ENCODE assay signal across 29 cellular contexts in the genomic region with DNA sequence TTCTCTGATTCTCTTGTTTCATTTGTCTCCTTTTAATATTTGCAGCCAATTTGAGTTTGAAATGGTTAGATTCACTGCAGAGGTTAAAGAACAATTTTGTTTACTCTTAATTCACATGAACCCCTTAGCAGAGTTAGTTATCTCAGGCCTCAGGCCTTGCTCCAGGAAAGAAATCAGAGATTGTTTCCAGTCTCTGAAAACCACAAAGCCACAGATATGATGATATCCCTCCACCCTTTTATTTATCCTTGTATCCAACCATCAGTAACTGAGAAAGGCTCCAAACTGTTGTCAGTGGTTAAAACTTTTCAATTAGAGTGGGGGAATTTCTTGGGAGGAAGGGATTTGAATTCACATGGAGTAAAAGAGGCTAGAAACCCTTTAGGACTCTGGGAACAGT.
"Had no signal": no experiment of that assay in that cellular context is flagged by ENCODE, and none has a peak within 500 bp of the region (broad histone marks: within the 10 kb centered on the region; RNA-seq: fewer than 3 reads in every experiment).

No MANE protein-coding gene starts in this region.

- H3K9me3 Mint-ChIP-seq: activated naive CD4-positive, alpha-beta T cell treated with anti-CD3 and anti-CD28 coated beads for 36 hours had no signal

- H3K36me3 ChIP-seq: Peyer's patch, SJSA1 had no signal

- H3K36me3 Mint-ChIP-seq: activated CD4-positive, alpha-beta memory T cell treated with anti-CD3 and anti-CD28 coated beads for 36 hours; activated naive CD8-positive, alpha-beta T cell; WTC11 had no signal

- ATAC-seq: activated T-helper 17 cell treated with anti-CD3 and anti-CD28 coated beads, Interleukin-2, amount 50 U/mL, for 72 hours; K562; SK-N-SH treated with all-trans-retinoic acid at 6 μM for 48 hours; WTC11 had no signal

- H3K27ac ChIP-seq: Peyer's patch, RWPE1, SJSA1 had no signal

- DNase-seq: activated CD4-positive, alpha-beta memory T cell treated with anti-CD3 and anti-CD28 coated beads for 36 hours; activated CD4-positive, alpha-beta T cell treated with anti-CD3 and anti-CD28 coated beads for 48 hours; activated CD4-positive, CD25-positive, alpha-beta regulatory T cell treated with anti-CD3 and anti-CD28 coated beads, Interleukin-2, amount 50 U/mL, for 72 hours; activated gamma-delta T cell; activated naive CD4-positive, alpha-beta T cell treated with anti-CD3 and anti-CD28 coated beads for 36 hours; activated T-cell treated with anti-CD3 and anti-CD28 coated beads for 4 hours; activated T-cell treated with anti-CD3 and anti-CD28 coated beads, Interleukin-2, amount 50 U/mL, for 48 hours; amygdala; Karpas-422; MM.1S; NCI-H1105; NCI-H1436; NCI-H1694 treated with DMSO at 0.1 percent for 48 hours; NCI-H2029 treated with DMSO at 0.1 percent for 48 hours; NCI-H510A treated with DMSO at 0.1 percent for 48 hours; NCI-H69; NK-92 treated with Interleukin-12 subunit alpha and Interleukin-12 subunit beta, amount 100 ng/mL, for 24 hours; Peyer's patch; Right ventricle myocardium superior; SW 1271 had no signal

- H3K4me1 Mint-ChIP-seq: activated T-helper 17 cell treated with anti-CD3 and anti-CD28 coated beads, Interleukin-2, amount 50 U/mL, for 72 hours; brain; WTC11 had no signal

- H3K4me3 ChIP-seq: K562, Peyer's patch, SJSA1 had no signal

- H3K27ac Mint-ChIP-seq: activated CD4-positive, alpha-beta memory T cell treated with anti-CD3 and anti-CD28 coated beads for 36 hours; activated naive CD4-positive, alpha-beta T cell treated with anti-CD3 and anti-CD28 coated beads for 36 hours; activated naive CD8-positive, alpha-beta T cell; activated T-helper 17 cell treated with anti-CD3 and anti-CD28 coated beads, Interleukin-2, amount 50 U/mL, for 72 hours; brain; T-helper 1 cell treated with Interleukin-12 subunit alpha and Interleukin-12 subunit beta and Interleukin-4 antibody, amounts not matched to agents 30 μg/mL and 1 μg/mL, for 36 hours; WTC11 had no signal

- H3K27me3 ChIP-seq: Peyer's patch, SJSA1 had no signal

- H3K4me3 Mint-ChIP-seq: activated CD4-positive, alpha-beta memory T cell treated with anti-CD3 and anti-CD28 coated beads for 36 hours; activated naive CD4-positive, alpha-beta T cell treated with anti-CD3 and anti-CD28 coated beads for 36 hours; activated naive CD8-positive, alpha-beta T cell; activated T-helper 17 cell treated with anti-CD3 and anti-CD28 coated beads, Interleukin-2, amount 50 U/mL, for 72 hours; brain; T-helper 1 cell treated with Interleukin-12 subunit alpha and Interleukin-12 subunit beta and Interleukin-4 antibody, amounts not matched to agents 30 μg/mL and 1 μg/mL, for 36 hours; WTC11 had no signal

- H3K27me3 Mint-ChIP-seq: activated naive CD8-positive, alpha-beta T cell; brain had no signal

- H3K4me1 ChIP-seq: Peyer's patch, SJSA1 had no signal

- H3K9me3 ChIP-seq: Peyer's patch, SJSA1 had no signal
